ENCODE assay signal across 18 cellular contexts in genomic region chr4:118221193-118221800, GRCh38.
"Had no signal": no experiment of that assay in that cellular context is flagged by ENCODE, and none has a peak within 500 bp of the region (broad histone marks: within the 10 kb centered on the region; RNA-seq: fewer than 3 reads in every experiment).

No MANE protein-coding gene starts in this region.

- H3K27ac ChIP-seq: tibial artery had no signal

- DNase-seq: activated CD4-positive, alpha-beta T cell treated with anti-CD3 and anti-CD28 coated beads for 36 hours; activated CD4-positive, alpha-beta T cell treated with anti-CD3 and anti-CD28 coated beads, Interleukin-2, amount 50 U/mL, for 48 hours; activated naive CD4-positive, alpha-beta T cell; activated naive CD8-positive, alpha-beta T cell treated with anti-CD3 and anti-CD28 coated beads for 36 hours; activated T-cell treated with anti-CD3 and anti-CD28 coated beads for 4 hours; anterior cingulate cortex; caudate nucleus; foreskin melanocyte; kidney; midbrain; occipital lobe; stimulated activated CD4-positive, alpha-beta T cell treated with anti-CD3 and anti-CD28 coated beads, Interleukin-12 subunit alpha, Interleukin-12 subunit beta, amount 100 ng/mL, for 4 hours; stimulated activated CD4-positive, alpha-beta T cell treated with anti-CD3 and anti-CD28 coated beads, Interleukin-1b, Interleukin-23, amount 100 ng/mL, for 48 hours; stimulated activated naive CD4-positive, alpha-beta T cell treated with Interleukin-2 at 50 U/mL for 16 hours; tibial artery had no signal

- H3K36me3 ChIP-seq: tibial artery had no signal

- H3K4me1 ChIP-seq: tibial artery had no signal

- H3K9me3 ChIP-seq: tibial artery had no signal

- H3K4me3 ChIP-seq: lung, tibial artery had no signal

- ATAC-seq: activated CD4-positive, alpha-beta T cell treated with anti-CD3 and anti-CD28 coated beads for 36 hours; left lobe of liver; WTC11 had no signal

- H3K27me3 ChIP-seq: tibial artery had no signal
